13 cellular contexts compared by ENCODE assay signal in the genomic region with DNA sequence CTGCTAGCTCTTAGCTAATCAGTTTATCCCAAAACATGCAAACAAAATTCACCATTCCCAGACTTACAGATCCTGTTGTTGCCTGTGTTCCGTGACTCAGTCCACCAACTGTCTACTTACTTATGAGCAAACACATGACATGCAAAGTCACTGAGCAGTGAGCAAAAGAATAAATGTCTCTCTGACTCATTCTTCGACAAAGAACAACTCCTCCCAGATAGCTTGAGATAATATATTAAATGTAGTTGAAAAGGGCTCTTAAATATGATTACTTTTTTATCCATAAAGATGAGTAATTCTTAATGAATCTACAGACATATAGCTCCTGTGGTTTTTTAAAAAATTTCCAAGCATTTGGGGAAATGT. TPM values are rescaled to one million over a fixed set of nuclear protein-coding genes. Genes with fewer than 3 reads are reported as not detected.
DNase-seq lines count a peak whose midpoint lies in the region; ATAC-seq and TF ChIP-seq lines count a peak whose summit lies in the region.
"Had no signal": no experiment of that assay in that cellular context is flagged by ENCODE, and none has a peak within 500 bp of the region (broad histone marks: within the 10 kb centered on the region; RNA-seq: fewer than 3 reads in every experiment).

No MANE protein-coding gene starts in this region.

- peaks cover 5% of the 10 kb centered on the region for H3K36me3 Mint-ChIP-seq in activated naive CD4-positive, alpha-beta T cell treated with anti-CD3 and anti-CD28 coated beads, Interleukin-2, amount 50 U/mL, for 24 hours
- H3K36me3 Mint-ChIP-seq in type B pancreatic cell = peaks cover 3% of the 10 kb centered on the region

- no peak overlapping the region for H3K4me3 ChIP-seq in fibroblast of pulmonary artery (replicated peaks; ENCODE audit: low read depth, low read length)
- H3K4me3 ChIP-seq: lung had no signal

- H3K4me3 Mint-ChIP-seq in activated naive CD4-positive, alpha-beta T cell treated with anti-CD3 and anti-CD28 coated beads, Interleukin-2, amount 50 U/mL, for 24 hours = no peak overlapping the region
- peak overlapping the region; percentile 50 for H3K4me3 Mint-ChIP-seq in type B pancreatic cell
- H3K4me3 Mint-ChIP-seq: activated T-helper 1 cell treated with anti-CD3 and anti-CD28 coated beads, Interleukin-12 subunit alpha, Interleukin-12 subunit beta, Interleukin-2, Interleukin-4 antibody, amounts not matched to agents 30 ng/mL and 10 ng/mL and 1 ng/mL, durations not matched to agents 14 hours and 24 hours and 36 hours; stimulated activated naive CD8-positive, alpha-beta T cell treated with anti-CD3 and anti-CD28 coated beads, Interleukin-15, Interleukin-2, amounts not matched to agents 100 ng/mL and 50 ng/mL, for 24 hours had no signal

- ATAC-seq in SK-N-SH treated with all-trans-retinoic acid at 6 μM for 48 hours = peak; percentile 93
- ATAC-seq in HG02642 (IDR thresholded peaks at IDR 0.05; ENCODE audit: poor library complexity, unreplicated experiment) = no peak

- H3K9me3 Mint-ChIP-seq in activated naive CD4-positive, alpha-beta T cell treated with anti-CD3 and anti-CD28 coated beads, Interleukin-2, amount 50 U/mL, for 24 hours = no peaks in the 10 kb centered on the region
- H3K9me3 Mint-ChIP-seq in type B pancreatic cell = no peaks in the 10 kb centered on the region
- H3K9me3 Mint-ChIP-seq: activated T-helper 1 cell treated with anti-CD3 and anti-CD28 coated beads, Interleukin-12 subunit alpha, Interleukin-12 subunit beta, Interleukin-2, Interleukin-4 antibody, amounts not matched to agents 30 ng/mL and 10 ng/mL and 1 ng/mL, durations not matched to agents 14 hours and 24 hours and 36 hours; stimulated activated naive CD8-positive, alpha-beta T cell treated with anti-CD3 and anti-CD28 coated beads, Interleukin-15, Interleukin-2, amounts not matched to agents 100 ng/mL and 50 ng/mL, for 24 hours had no signal

- peak overlapping the region; percentile 6 for H3K27ac Mint-ChIP-seq in activated naive CD4-positive, alpha-beta T cell treated with anti-CD3 and anti-CD28 coated beads, Interleukin-2, amount 50 U/mL, for 24 hours
- peak overlapping the region; percentile 27 for H3K27ac Mint-ChIP-seq in type B pancreatic cell
- H3K27ac Mint-ChIP-seq: activated T-helper 1 cell treated with anti-CD3 and anti-CD28 coated beads, Interleukin-12 subunit alpha, Interleukin-12 subunit beta, Interleukin-2, Interleukin-4 antibody, amounts not matched to agents 30 ng/mL and 10 ng/mL and 1 ng/mL, durations not matched to agents 14 hours and 24 hours and 36 hours; stimulated activated naive CD8-positive, alpha-beta T cell treated with anti-CD3 and anti-CD28 coated beads, Interleukin-15, Interleukin-2, amounts not matched to agents 100 ng/mL and 50 ng/mL, for 24 hours had no signal

- DNase-seq in activated naive CD4-positive, alpha-beta T cell (lab: John Stamatoyannopoulos, UW) = no peak
- DNase-seq in fibroblast of pulmonary artery (ENCODE audit: low read depth) = peak; percentile 89
- DNase-seq in type B pancreatic cell (ENCODE audit: extremely low spot score, unreplicated experiment) = no peak
- DNase-seq in NCI-H1417 (lab: John Stamatoyannopoulos, UW) = no peak
- DNase-seq in NCI-H2107 (lab: John Stamatoyannopoulos, UW) = no peak
- DNase-seq: effector memory CD4-positive, alpha-beta T cell; NCI-H524 had no signal

- TF ChIP-seq CTCF in fibroblast of pulmonary artery (IDR thresholded peaks at IDR 0.05; ENCODE audit: low read length, missing control alignments) (no peak), type B pancreatic cell (conservative IDR thresholded peaks at IDR 0.05) (no peak)

- peaks cover 8% of the 10 kb centered on the region for H3K27me3 Mint-ChIP-seq in activated naive CD4-positive, alpha-beta T cell treated with anti-CD3 and anti-CD28 coated beads, Interleukin-2, amount 50 U/mL, for 24 hours
- H3K27me3 Mint-ChIP-seq in type B pancreatic cell = peaks cover 75% of the 10 kb centered on the region

- no peaks in the 10 kb centered on the region for H3K4me1 Mint-ChIP-seq in activated naive CD4-positive, alpha-beta T cell treated with anti-CD3 and anti-CD28 coated beads, Interleukin-2, amount 50 U/mL, for 24 hours
- H3K4me1 Mint-ChIP-seq in type B pancreatic cell (ENCODE audit: unreplicated experiment) = no peaks in the 10 kb centered on the region

TF ChIP-seq in SK-N-SH treated with all-trans-retinoic acid at 6 μM for 48 hours, 23 proteins besides CTCF, POLR2A, EP300 and RAD21:
- TF ChIP-seq TCF4 (CRISPR knock-in tag; IDR thresholded peaks at IDR 0.05; ENCODE audit: borderline replicate concordance) (no peak), RARB (CRISPR knock-in tag; IDR thresholded peaks at IDR 0.05) (no peak), TOX (CRISPR knock-in tag; IDR thresholded peaks at IDR 0.05; ENCODE audit: borderline replicate concordance) (no peak), ZC3H10 (CRISPR knock-in tag; IDR thresholded peaks at IDR 0.05) (0 out of 2 replicates have a peak, but pooled peaks have one; percentile 22)

RNA-seq across cellular contexts. Expression of a gene that starts 9.0 kb away (rescaled TPM):
- 1.9 and 4.2 TPM in 2 replicates for total RNA-seq in type B pancreatic cell (ENCODE audit: low replicate concordance)
- total RNA-seq: activated T-helper 1 cell treated with anti-CD3 and anti-CD28 coated beads, Interleukin-12 subunit alpha, Interleukin-12 subunit beta, Interleukin-2, Interleukin-4 antibody, amounts not matched to agents 30 ng/mL and 10 ng/mL and 1 ng/mL, durations not matched to agents 14 hours and 24 hours and 36 hours had no signal
